ENCODE assay signal across 11 cellular contexts in the genomic region with DNA sequence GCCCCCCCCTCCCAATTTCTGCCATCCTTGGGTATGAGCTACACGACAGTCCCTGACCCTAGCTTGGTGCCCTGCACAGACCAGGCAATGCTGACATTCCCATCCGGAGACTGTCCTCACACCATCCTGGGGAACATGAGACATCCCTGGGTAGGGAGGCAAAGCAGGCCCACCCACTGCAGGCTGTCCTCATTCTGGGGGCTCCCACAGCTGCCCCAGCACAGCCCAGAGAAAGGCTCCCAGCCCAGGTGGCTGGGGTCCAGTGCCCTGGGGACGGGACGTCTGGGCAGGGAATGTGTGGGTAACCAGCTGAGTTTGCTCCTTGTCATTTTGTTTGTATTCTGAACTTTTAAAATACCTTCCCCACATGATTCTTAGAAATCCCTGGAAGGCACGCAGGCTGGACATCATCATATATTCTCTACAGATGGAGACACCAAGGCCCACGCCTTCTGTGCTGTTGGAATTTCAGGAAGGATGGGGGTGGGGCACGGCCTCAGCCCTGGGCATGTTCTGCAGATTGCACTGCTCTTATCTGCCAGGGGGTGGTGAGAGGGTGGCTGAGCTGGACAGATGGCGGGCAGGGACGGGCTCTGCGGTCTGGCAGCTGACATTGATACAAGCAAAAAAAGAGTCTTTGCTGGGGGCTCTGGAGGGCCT. TPM values are rescaled to one million over a fixed set of nuclear protein-coding genes. Genes with fewer than 3 reads are reported as not detected.
DNase-seq lines count a peak whose midpoint lies in the region; ATAC-seq and TF ChIP-seq lines count a peak whose summit lies in the region.
"Had no signal": no experiment of that assay in that cellular context is flagged by ENCODE, and none has a peak within 500 bp of the region (broad histone marks: within the 10 kb centered on the region; RNA-seq: fewer than 3 reads in every experiment).

No MANE protein-coding gene starts in this region.

- H3K4me3 Mint-ChIP-seq in activated CD4-positive, alpha-beta T cell treated with anti-CD3 and anti-CD28 coated beads for 36 hours: no peak overlapping the region

- ATAC-seq in mucosa of descending colon (peak; percentile 71), GM21360 (IDR thresholded peaks at IDR 0.05; ENCODE audit: unreplicated experiment) (no peak)
- no peak for ATAC-seq in activated CD4-positive, alpha-beta T cell treated with anti-CD3 and anti-CD28 coated beads for 36 hours

- no peak overlapping the region for H3K27ac Mint-ChIP-seq in activated CD4-positive, alpha-beta T cell treated with anti-CD3 and anti-CD28 coated beads for 36 hours

- no peaks in the 10 kb centered on the region for H3K36me3 ChIP-seq in mucosa of descending colon (ENCODE audit: low read depth)
- H3K36me3 ChIP-seq: uterus had no signal

- H3K36me3 Mint-ChIP-seq in activated CD4-positive, alpha-beta T cell treated with anti-CD3 and anti-CD28 coated beads for 36 hours (ENCODE audit: low read depth): peaks cover 17% of the 10 kb centered on the region

- no peaks in the 10 kb centered on the region for H3K27me3 Mint-ChIP-seq in activated CD4-positive, alpha-beta T cell treated with anti-CD3 and anti-CD28 coated beads for 36 hours

- intact Hi-C loops in mucosa of descending colon (cut with DNase I, micrococcal nuclease): no loop called here
- intact Hi-C loops in activated CD4-positive, alpha-beta T cell treated with anti-CD3 and anti-CD28 coated beads for 36 hours (cut with DNase I, micrococcal nuclease): no loop called here

- no peaks in the 10 kb centered on the region for H3K9me3 ChIP-seq in mucosa of descending colon
- H3K9me3 ChIP-seq: uterus had no signal

- H3K4me1 Mint-ChIP-seq in activated CD4-positive, alpha-beta T cell treated with anti-CD3 and anti-CD28 coated beads for 36 hours: no peaks in the 10 kb centered on the region

- peak; percentile 38 for TF ChIP-seq CTCF in mucosa of descending colon (IDR thresholded peaks at IDR 0.05)

- H3K4me3 ChIP-seq in mucosa of descending colon: no peak overlapping the region
- H3K4me3 ChIP-seq: skin epidermis, uterus had no signal

- H3K4me1 ChIP-seq in mucosa of descending colon (ENCODE audit: low read depth): peaks cover 39% of the 10 kb centered on the region
- H3K4me1 ChIP-seq: uterus had no signal

- DNase-seq in COLO829 (ENCODE audit: low spot score) (peak; percentile 53), NCI-H2227 treated with DMSO at 0.1 percent for 48 hours (lab: John Stamatoyannopoulos, UW) (peak; percentile 42), cerebellar cortex (ENCODE audit: low spot score) (peak; percentile 88), mucosa of descending colon (peak; percentile 90 to 96 (median 91)), GOT3 (lab: John Stamatoyannopoulos, UW) (no peak)
- DNase-seq in central memory CD4-positive, alpha-beta T cell: no peak
- no peak for DNase-seq in activated CD4-positive, alpha-beta T cell treated with anti-CD3 and anti-CD28 coated beads for 36 hours
- DNase-seq: NCI-H345, uterus had no signal

- CTCF ChIA-PET in activated CD4-positive, alpha-beta T cell treated with anti-CD3 and anti-CD28 coated beads for 36 hours (lab: Charles Lee): interaction anchor here (1.2 kb wide), 1 partner anchor 9 kb away, joined by 5 read pairs; no protein-coding TSS in a partner anchor

- no peaks in the 10 kb centered on the region for H3K9me3 Mint-ChIP-seq in activated CD4-positive, alpha-beta T cell treated with anti-CD3 and anti-CD28 coated beads for 36 hours (ENCODE audit: low read depth)

- POLR2A ChIA-PET in activated CD4-positive, alpha-beta T cell treated with anti-CD3 and anti-CD28 coated beads for 36 hours (lab: Charles Lee): no interaction called here

RNA-seq across cellular contexts. Expression of gene LRRC75A, which starts 28.5 kb away (rescaled TPM):
- 10 to 100 TPM; 37.1 to 85.7 (median 52.6) TPM for total RNA-seq in mucosa of descending colon
- total RNA-seq in activated CD4-positive, alpha-beta T cell treated with anti-CD3 and anti-CD28 coated beads for 36 hours: 1 to 10 TPM; 1.1 to 1.2 TPM

RNA-seq across cellular contexts. Expression of gene TRPV2, which starts 48.1 kb away (rescaled TPM):
- 10 to 100 TPM in 2 of 3 donors, 1 to 10 TPM in 1; 4.8 to 15.2 (median 13.3) TPM for total RNA-seq in mucosa of descending colon
- 10 to 100 TPM; 24.3 to 35.6 TPM for total RNA-seq in activated CD4-positive, alpha-beta T cell treated with anti-CD3 and anti-CD28 coated beads for 36 hours

Comparison
In these comparisons a context has a peak if more than half of its experiments do, and no peak if none do; other contexts are left out.
1. DNase-seq: peak in COLO829 (single experiment), NCI-H2227 treated with DMSO at 0.1 percent for 48 hours (single experiment), cerebellar cortex (single experiment) and mucosa of descending colon (3 of 3); none in central memory CD4-positive, alpha-beta T cell (single experiment), GOT3 (single experiment) and activated CD4-positive, alpha-beta T cell treated with anti-CD3 and anti-CD28 coated beads for 36 hours (single experiment).
2. RNA of gene LRRC75A, which starts 28.5 kb away (total RNA-seq): 37.1 to 85.7 TPM in mucosa of descending colon; 1.1 to 1.2 TPM in activated CD4-positive, alpha-beta T cell treated with anti-CD3 and anti-CD28 coated beads for 36 hours; every median in the first group is over 10 times any median in the second.